In the genomic region with DNA sequence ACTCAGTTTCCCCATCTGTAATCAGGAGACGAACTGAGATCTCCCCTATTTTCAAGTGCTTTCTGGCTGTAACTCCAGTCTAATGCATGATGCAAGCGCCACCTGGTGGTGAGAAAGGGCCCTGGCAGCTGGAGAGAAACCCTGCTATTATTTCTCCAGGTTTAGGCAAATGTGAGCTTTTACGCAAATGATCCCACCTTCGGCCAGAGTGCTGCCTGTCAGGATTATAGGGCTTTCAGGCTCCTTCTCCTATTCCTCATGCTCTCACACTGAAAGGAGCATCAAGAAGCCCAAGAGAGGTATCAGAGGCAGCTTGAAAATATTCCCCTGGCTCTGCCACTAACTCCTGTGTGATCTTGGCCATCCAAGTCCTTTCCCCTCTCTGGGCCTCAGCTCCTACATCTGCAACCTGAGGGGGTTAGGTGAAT, we compare ENCODE assay signal across 8 cellular contexts.
DNase-seq lines count a peak whose midpoint lies in the region; ATAC-seq, FAIRE-seq and TF ChIP-seq lines count a peak whose summit lies in the region.

No MANE protein-coding gene starts in this region.

- H3K36me3 ChIP-seq in lower lobe of right lung = no peaks in the 10 kb centered on the region

- no peaks in the 10 kb centered on the region for H3K27me3 ChIP-seq in lower lobe of right lung (ENCODE audit: low read depth)

- no peaks in the 10 kb centered on the region for H3K4me1 ChIP-seq in lower lobe of right lung

- H3K27ac ChIP-seq in lower lobe of right lung = no peak overlapping the region

- intact Hi-C loops in lower lobe of right lung (cut with DNase I) = no loop called here

- no peaks in the 10 kb centered on the region for H3K9me3 ChIP-seq in lower lobe of right lung

- no peak overlapping the region for H3K4me3 ChIP-seq in lower lobe of right lung

- peak; percentile 78 for FAIRE-seq in GM12891 (lab: Jason Lieb, UNC)

- DNase-seq in A172 (ENCODE audit: low spot score) (peak; percentile 55), GM12891 (ENCODE audit: insufficient read length, low spot score) (peak; percentile 44), NCI-H345 (lab: John Stamatoyannopoulos, UW) (peak; percentile 47), dermis blood vessel endothelial cell (peak; percentile 78), lower lobe of right lung (peak; percentile 80)
- peak; percentile 63 for DNase-seq in activated CD4-positive, alpha-beta T cell treated with anti-CD3 and anti-CD28 coated beads, Interleukin-2, amount 50 U/mL, for 1 hour
- DNase-seq in stimulated activated CD4-positive, alpha-beta T cell treated with anti-CD3 and anti-CD28 coated beads, TNF-alpha, amount 100 ng/mL, for 48 hours (ENCODE audit: low read depth in 3 of 3) = peak; percentile 45 to 64 (median 58)

- ATAC-seq in lower lobe of right lung (peak; percentile 71 to 74), HG03159 (IDR thresholded peaks at IDR 0.05; ENCODE audit: unreplicated experiment) (no peak)

- TF ChIP-seq CTCF in lower lobe of right lung (IDR thresholded peaks at IDR 0.05) = peak; percentile 97

- no peak for TF ChIP-seq POLR2A in GM12891 (IDR thresholded peaks at IDR 0.05; ENCODE audit: low read depth, low read length)

TF ChIP-seq in GM12891, 5 proteins besides CTCF, POLR2A, EP300 and RAD21:
- TF ChIP-seq POU2F2 (IDR thresholded peaks at IDR 0.05; ENCODE audit: low read depth, low read length) (no peak), SPI1 (IDR thresholded peaks at IDR 0.05; ENCODE audit: low read depth, low read length) (no peak), PAX5 (IDR thresholded peaks at IDR 0.05; ENCODE audit: insufficient read depth, low read length, severe bottlenecking) (no peak), TAF1 (IDR thresholded peaks at IDR 0.05; ENCODE audit: low read depth, low read length) (no peak), POLR2AphosphoS5 (IDR thresholded peaks at IDR 0.05; ENCODE audit: low read depth, low read length) (no peak)
